In the genomic region with DNA sequence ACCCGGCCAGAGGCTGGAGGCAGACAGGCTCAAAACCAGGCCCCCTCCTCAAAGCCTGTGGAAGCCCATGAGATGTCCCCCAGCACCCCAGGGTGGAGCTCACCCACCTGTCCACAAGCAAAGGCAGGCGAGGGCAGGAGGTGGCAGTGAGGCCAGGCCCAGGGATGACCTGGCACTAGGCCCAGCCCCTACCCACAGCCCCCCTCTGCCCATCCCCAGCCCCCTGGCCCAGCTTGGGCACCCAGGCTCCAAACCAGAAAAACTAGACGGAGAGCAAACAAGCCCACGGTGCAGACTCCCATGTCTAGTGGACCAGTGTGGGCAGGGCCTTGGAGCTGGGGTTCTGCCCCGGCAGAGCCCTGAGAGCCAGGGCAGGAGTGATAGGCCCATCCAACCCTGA, we compare ENCODE assay signal across 12 cellular contexts. TPM values are rescaled to one million over a fixed set of nuclear protein-coding genes. Genes with fewer than 3 reads are reported as not detected.
"Had no signal": no experiment of that assay in that cellular context is flagged by ENCODE, and none has a peak within 500 bp of the region (broad histone marks: within the 10 kb centered on the region; RNA-seq: fewer than 3 reads in every experiment).

No MANE protein-coding gene starts in this region.

- H3K4me2 ChIP-seq: GM23338 had no signal

- H3K9me3 ChIP-seq: HAP-1 had no signal

- H3K9ac ChIP-seq: GM23248 had no signal

- H3K4me3 ChIP-seq: GM23248, GM23338, HAP-1 had no signal

- FAIRE-seq: H1, H54 had no signal

- DNase-seq: GM23248, GOT3, H7, H9, HCEC 1CT, HFFc6 had no signal

- ATAC-seq: GM23338, HCT116 had no signal

- H3K4me1 ChIP-seq: HAP-1 had no signal

- H3K27ac ChIP-seq: GM23248 had no signal

- H3K36me3 ChIP-seq: HAP-1 had no signal

- H2AFZ ChIP-seq: GM23248, GM23338 had no signal

RNA-seq across cellular contexts. Expression of gene TBX1, which starts 17.0 kb away (rescaled TPM):
- total RNA-seq: H4 had no signal
- polyA plus RNA-seq: H1 had no signal

RNA-seq across cellular contexts. Expression of gene GP1BB, which starts 20.3 kb away (rescaled TPM):
- total RNA-seq: H1 had no signal
